9 cellular contexts compared by ENCODE assay signal in the genomic region with DNA sequence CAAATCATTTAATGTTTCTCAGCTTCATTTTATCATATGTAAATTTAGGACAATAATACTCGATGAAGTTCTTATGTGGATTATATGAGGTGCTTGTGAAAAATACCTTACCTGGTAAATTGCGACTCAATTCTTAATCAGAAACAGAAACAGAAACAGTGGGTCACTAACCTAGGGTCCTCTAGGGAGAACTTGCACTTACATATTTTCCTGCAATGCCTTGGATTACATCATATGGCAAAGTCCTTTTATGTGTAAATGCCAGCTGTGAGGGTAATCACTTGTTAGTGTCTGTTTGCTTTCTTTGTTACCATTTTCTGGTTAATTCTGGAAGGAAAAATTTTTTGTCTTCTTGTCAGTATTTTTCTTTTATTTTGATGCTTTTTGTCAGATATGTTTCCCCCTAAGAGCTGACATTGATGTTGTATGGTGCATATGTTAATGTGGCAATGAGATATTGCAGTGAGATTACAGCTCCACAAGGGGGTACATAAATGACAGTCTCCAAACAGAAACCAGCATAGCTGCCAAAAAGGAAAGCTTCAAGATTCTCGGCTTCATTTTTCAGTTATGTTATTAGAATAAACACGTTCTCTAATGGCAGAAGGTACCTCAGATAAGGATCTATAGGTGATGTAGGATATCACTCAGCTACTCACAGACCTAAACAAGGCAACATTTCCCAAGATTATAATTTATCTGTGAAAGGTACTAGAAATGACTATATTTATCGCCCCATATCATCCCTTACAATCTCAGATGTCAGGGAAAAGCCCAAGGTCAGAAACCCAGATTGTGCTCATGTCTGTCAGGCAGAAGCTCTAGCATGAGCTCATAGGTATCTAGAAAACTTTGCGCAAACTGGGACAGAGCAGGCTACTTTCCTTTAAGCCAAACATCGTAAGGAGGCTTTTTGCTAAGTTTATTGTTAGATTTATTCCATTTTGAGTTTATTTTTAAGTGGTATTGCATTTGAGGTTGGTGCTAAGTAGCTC.
DNase-seq lines count a peak whose midpoint lies in the region; ATAC-seq and TF ChIP-seq lines count a peak whose summit lies in the region.
"Had no signal": no experiment of that assay in that cellular context is flagged by ENCODE, and none has a peak within 500 bp of the region (broad histone marks: within the 10 kb centered on the region; RNA-seq: fewer than 3 reads in every experiment).

No MANE protein-coding gene starts in this region.

- TF ChIP-seq POLR2A in suprapubic skin (IDR thresholded peaks at IDR 0.05): no peak

- H3K4me3 Mint-ChIP-seq in activated T-cell treated with anti-CD3 and anti-CD28 coated beads, Interleukin-2, amount 50 U/mL, for 24 hours: no peak overlapping the region

- H3F3A ChIP-seq in DOHH2 (ENCODE audit: control insufficient read depth, insufficient read depth): no peaks in the 10 kb centered on the region

- H3K27me3 Mint-ChIP-seq in activated T-cell treated with anti-CD3 and anti-CD28 coated beads, Interleukin-2, amount 50 U/mL, for 24 hours: peaks cover 3% of the 10 kb centered on the region

- H3K9me3 Mint-ChIP-seq in activated T-cell treated with anti-CD3 and anti-CD28 coated beads, Interleukin-2, amount 50 U/mL, for 24 hours: peaks cover 7% of the 10 kb centered on the region

- TF ChIP-seq EP300 in suprapubic skin (IDR thresholded peaks at IDR 0.05): no peak

- H3K27me3 ChIP-seq in DOHH2 (ENCODE audit: control insufficient read depth, low read length) (no peaks in the 10 kb centered on the region), Karpas-422 (ENCODE audit: low read length) (no peaks in the 10 kb centered on the region), suprapubic skin (no peaks in the 10 kb centered on the region)

- TF ChIP-seq CTCF in DOHH2 (IDR thresholded peaks at IDR 0.05; ENCODE audit: low read depth, low read length, poor library complexity, severe bottlenecking) (peak; percentile 25), fibroblast of pulmonary artery (IDR thresholded peaks at IDR 0.05; ENCODE audit: low read length, missing control alignments) (peak; percentile 10), suprapubic skin (IDR thresholded peaks at IDR 0.05) (no peak)

- H3K9ac ChIP-seq in Karpas-422 (ENCODE audit: low read length): peak overlapping the region; percentile 44

- H3K36me3 Mint-ChIP-seq in activated T-cell treated with anti-CD3 and anti-CD28 coated beads, Interleukin-2, amount 50 U/mL, for 24 hours (ENCODE audit: low read depth): no peaks in the 10 kb centered on the region

- H3K9me2 ChIP-seq in DOHH2 (replicated peaks; ENCODE audit: control insufficient read depth, low read length): no peaks in the 10 kb centered on the region
- H3K9me2 ChIP-seq in Karpas-422 (replicated peaks; ENCODE audit: insufficient read depth, low read length): no peaks in the 10 kb centered on the region

- no peak overlapping the region for H3K27ac ChIP-seq in DOHH2 (ENCODE audit: low read depth, low read length)
- peak overlapping the region; percentile 78 for H3K27ac ChIP-seq in Karpas-422 (ENCODE audit: low read length)
- no peak overlapping the region for H3K27ac ChIP-seq in substantia nigra (ENCODE audit: low read depth, low read length, poor library complexity, severe bottlenecking)
- H3K27ac ChIP-seq in suprapubic skin: no peak overlapping the region

- no peaks in the 10 kb centered on the region for H3K36me3 ChIP-seq in DOHH2 (ENCODE audit: control insufficient read depth, low read length)
- H3K36me3 ChIP-seq in Karpas-422 (ENCODE audit: insufficient read depth, low read length): no peaks in the 10 kb centered on the region
- no peaks in the 10 kb centered on the region for H3K36me3 ChIP-seq in suprapubic skin

- H3K4me1 ChIP-seq in DOHH2 (ENCODE audit: control insufficient read depth, low read length) (peaks cover 27% of the 10 kb centered on the region), Karpas-422 (ENCODE audit: low read length) (peaks cover 61% of the 10 kb centered on the region), suprapubic skin (peaks cover 2% of the 10 kb centered on the region)

- 52% methylated on average over 7 of the region's 7 CpGs for WGBS in suprapubic skin

- peak overlapping the region; percentile 46 for H2AFZ ChIP-seq in Karpas-422 (ENCODE audit: low read length)

- H3K4me2 ChIP-seq in DOHH2 (ENCODE audit: low read length): no peak overlapping the region
- H3K4me2 ChIP-seq in Karpas-422 (ENCODE audit: low read depth, low read length, poor library complexity, severe bottlenecking): peak overlapping the region; percentile 60

- H3K79me2 ChIP-seq in DOHH2 (ENCODE audit: control insufficient read depth, low read length) (no peaks in the 10 kb centered on the region), Karpas-422 (ENCODE audit: low read length) (no peaks in the 10 kb centered on the region)

- H3K4me3 ChIP-seq in DOHH2 (ENCODE audit: low read length) (no peak overlapping the region), Karpas-422 (ENCODE audit: low read length) (peak overlapping the region; percentile 36), fibroblast of pulmonary artery (replicated peaks; ENCODE audit: low read depth, low read length) (no peak overlapping the region), suprapubic skin (no peak overlapping the region)

- no peaks in the 10 kb centered on the region for H4K20me1 ChIP-seq in DOHH2 (ENCODE audit: control insufficient read depth, insufficient read depth, low read depth, low read length)
- no peaks in the 10 kb centered on the region for H4K20me1 ChIP-seq in Karpas-422 (ENCODE audit: insufficient read depth, low read depth, low read length)

- no peak overlapping the region for H3K27ac Mint-ChIP-seq in activated T-cell treated with anti-CD3 and anti-CD28 coated beads, Interleukin-2, amount 50 U/mL, for 24 hours

- DNase-seq in Karpas-422 (peak; percentile 79), fibroblast of pulmonary artery (ENCODE audit: low read depth) (peak; percentile 8), substantia nigra (lab: John Stamatoyannopoulos, UW) (no peak), suprapubic skin (ENCODE audit: low spot score in 2 of 2) (no peak)
- no peak for DNase-seq in activated T-cell treated with anti-CD3 and anti-CD28 coated beads, Interleukin-2, amount 50 U/mL, for 24 hours
- DNase-seq in activated CD4-positive, alpha-beta T cell treated with anti-CD3 and anti-CD28 coated beads, Interleukin-2, amount 50 U/mL, for 1 hour: no peak
- DNase-seq: activated CD8-positive, alpha-beta memory T cell treated with anti-CD3 and anti-CD28 coated beads for 24 hours had no signal

- peaks cover 3% of the 10 kb centered on the region; the same call in 1 of the 2 replicates for H3K9me3 ChIP-seq in DOHH2 (ENCODE audit: control insufficient read depth, insufficient read depth, low read length)
- H3K9me3 ChIP-seq in Karpas-422 (ENCODE audit: low read length): no peaks in the 10 kb centered on the region
- H3K9me3 ChIP-seq in suprapubic skin: peaks cover 3% of the 10 kb centered on the region

- peaks cover 25% of the 10 kb centered on the region for H3K4me1 Mint-ChIP-seq in activated T-cell treated with anti-CD3 and anti-CD28 coated beads, Interleukin-2, amount 50 U/mL, for 24 hours (ENCODE audit: low read depth)

- peak; percentile 70 for ATAC-seq in GM21423 (IDR thresholded peaks at IDR 0.05; ENCODE audit: unreplicated experiment)

Comparison
In these comparisons a context has a peak if more than half of its experiments do, and no peak if none do; other contexts are left out.
1. CTCF ChIP-seq: peak in DOHH2 (single experiment) and fibroblast of pulmonary artery (single experiment); none in suprapubic skin (0 of 2).
2. DNase-seq: peak in Karpas-422 (single experiment) and fibroblast of pulmonary artery (single experiment); none in substantia nigra (0 of 49), activated T-cell treated with anti-CD3 and anti-CD28 coated beads, Interleukin-2, amount 50 U/mL, for 24 hours (single experiment), suprapubic skin (0 of 2) and activated CD4-positive, alpha-beta T cell treated with anti-CD3 and anti-CD28 coated beads, Interleukin-2, amount 50 U/mL, for 1 hour (single experiment).